In the genomic region with DNA sequence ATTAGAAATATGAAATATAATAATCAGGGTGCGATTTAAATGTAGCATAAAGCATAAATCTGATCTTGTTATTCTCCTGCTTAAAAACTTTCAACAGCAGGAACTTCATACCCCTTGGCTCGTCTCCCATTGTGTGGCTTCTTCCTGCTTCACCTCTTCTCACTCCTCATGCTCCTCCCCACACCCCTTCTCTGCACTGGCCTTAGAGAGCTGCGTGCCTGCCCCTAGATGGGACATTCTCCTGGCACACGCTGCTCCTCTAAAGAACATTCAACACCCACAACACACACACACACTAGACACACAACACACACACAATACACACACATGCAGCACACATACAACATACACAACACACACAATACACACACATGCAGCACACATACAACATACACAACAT, we compare ENCODE assay signal across 1 cellular context.
TF ChIP-seq lines count a peak whose summit lies in the region.

No MANE protein-coding gene starts in this region.

TF ChIP-seq in H1, 55 proteins besides CTCF, POLR2A, EP300 and RAD21 (continued from another document):
- TF ChIP-seq, protein P1, sequence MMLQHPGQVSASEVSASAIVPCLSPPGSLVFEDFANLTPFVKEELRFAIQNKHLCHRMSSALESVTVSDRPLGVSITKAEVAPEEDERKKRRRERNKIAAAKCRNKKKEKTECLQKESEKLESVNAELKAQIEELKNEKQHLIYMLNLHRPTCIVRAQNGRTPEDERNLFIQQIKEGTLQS (IDR thresholded peaks at IDR 0.05; ENCODE audit: insufficient read depth, low read depth, low read length) = no peak
- TF ChIP-seq SIN3A (conservative IDR thresholded peaks at IDR 0.05 in 1 of 2, IDR thresholded peaks at IDR 0.05 in 1 of 2; ENCODE audit: low read depth in 1 of 2, low read length in 2 of 2) = no peak
- no peak for TF ChIP-seq NANOG (IDR thresholded peaks at IDR 0.05; ENCODE audit: insufficient read depth, low read depth, low read length, poor library complexity, severe bottlenecking)
- TF ChIP-seq EGR1 (IDR thresholded peaks at IDR 0.05; ENCODE audit: borderline replicate concordance, low read depth, low read length) = no peak
- TF ChIP-seq RFX5 (IDR thresholded peaks at IDR 0.05; ENCODE audit: borderline replicate concordance, low read depth, low read length) = no peak
- TF ChIP-seq, protein P2, sequence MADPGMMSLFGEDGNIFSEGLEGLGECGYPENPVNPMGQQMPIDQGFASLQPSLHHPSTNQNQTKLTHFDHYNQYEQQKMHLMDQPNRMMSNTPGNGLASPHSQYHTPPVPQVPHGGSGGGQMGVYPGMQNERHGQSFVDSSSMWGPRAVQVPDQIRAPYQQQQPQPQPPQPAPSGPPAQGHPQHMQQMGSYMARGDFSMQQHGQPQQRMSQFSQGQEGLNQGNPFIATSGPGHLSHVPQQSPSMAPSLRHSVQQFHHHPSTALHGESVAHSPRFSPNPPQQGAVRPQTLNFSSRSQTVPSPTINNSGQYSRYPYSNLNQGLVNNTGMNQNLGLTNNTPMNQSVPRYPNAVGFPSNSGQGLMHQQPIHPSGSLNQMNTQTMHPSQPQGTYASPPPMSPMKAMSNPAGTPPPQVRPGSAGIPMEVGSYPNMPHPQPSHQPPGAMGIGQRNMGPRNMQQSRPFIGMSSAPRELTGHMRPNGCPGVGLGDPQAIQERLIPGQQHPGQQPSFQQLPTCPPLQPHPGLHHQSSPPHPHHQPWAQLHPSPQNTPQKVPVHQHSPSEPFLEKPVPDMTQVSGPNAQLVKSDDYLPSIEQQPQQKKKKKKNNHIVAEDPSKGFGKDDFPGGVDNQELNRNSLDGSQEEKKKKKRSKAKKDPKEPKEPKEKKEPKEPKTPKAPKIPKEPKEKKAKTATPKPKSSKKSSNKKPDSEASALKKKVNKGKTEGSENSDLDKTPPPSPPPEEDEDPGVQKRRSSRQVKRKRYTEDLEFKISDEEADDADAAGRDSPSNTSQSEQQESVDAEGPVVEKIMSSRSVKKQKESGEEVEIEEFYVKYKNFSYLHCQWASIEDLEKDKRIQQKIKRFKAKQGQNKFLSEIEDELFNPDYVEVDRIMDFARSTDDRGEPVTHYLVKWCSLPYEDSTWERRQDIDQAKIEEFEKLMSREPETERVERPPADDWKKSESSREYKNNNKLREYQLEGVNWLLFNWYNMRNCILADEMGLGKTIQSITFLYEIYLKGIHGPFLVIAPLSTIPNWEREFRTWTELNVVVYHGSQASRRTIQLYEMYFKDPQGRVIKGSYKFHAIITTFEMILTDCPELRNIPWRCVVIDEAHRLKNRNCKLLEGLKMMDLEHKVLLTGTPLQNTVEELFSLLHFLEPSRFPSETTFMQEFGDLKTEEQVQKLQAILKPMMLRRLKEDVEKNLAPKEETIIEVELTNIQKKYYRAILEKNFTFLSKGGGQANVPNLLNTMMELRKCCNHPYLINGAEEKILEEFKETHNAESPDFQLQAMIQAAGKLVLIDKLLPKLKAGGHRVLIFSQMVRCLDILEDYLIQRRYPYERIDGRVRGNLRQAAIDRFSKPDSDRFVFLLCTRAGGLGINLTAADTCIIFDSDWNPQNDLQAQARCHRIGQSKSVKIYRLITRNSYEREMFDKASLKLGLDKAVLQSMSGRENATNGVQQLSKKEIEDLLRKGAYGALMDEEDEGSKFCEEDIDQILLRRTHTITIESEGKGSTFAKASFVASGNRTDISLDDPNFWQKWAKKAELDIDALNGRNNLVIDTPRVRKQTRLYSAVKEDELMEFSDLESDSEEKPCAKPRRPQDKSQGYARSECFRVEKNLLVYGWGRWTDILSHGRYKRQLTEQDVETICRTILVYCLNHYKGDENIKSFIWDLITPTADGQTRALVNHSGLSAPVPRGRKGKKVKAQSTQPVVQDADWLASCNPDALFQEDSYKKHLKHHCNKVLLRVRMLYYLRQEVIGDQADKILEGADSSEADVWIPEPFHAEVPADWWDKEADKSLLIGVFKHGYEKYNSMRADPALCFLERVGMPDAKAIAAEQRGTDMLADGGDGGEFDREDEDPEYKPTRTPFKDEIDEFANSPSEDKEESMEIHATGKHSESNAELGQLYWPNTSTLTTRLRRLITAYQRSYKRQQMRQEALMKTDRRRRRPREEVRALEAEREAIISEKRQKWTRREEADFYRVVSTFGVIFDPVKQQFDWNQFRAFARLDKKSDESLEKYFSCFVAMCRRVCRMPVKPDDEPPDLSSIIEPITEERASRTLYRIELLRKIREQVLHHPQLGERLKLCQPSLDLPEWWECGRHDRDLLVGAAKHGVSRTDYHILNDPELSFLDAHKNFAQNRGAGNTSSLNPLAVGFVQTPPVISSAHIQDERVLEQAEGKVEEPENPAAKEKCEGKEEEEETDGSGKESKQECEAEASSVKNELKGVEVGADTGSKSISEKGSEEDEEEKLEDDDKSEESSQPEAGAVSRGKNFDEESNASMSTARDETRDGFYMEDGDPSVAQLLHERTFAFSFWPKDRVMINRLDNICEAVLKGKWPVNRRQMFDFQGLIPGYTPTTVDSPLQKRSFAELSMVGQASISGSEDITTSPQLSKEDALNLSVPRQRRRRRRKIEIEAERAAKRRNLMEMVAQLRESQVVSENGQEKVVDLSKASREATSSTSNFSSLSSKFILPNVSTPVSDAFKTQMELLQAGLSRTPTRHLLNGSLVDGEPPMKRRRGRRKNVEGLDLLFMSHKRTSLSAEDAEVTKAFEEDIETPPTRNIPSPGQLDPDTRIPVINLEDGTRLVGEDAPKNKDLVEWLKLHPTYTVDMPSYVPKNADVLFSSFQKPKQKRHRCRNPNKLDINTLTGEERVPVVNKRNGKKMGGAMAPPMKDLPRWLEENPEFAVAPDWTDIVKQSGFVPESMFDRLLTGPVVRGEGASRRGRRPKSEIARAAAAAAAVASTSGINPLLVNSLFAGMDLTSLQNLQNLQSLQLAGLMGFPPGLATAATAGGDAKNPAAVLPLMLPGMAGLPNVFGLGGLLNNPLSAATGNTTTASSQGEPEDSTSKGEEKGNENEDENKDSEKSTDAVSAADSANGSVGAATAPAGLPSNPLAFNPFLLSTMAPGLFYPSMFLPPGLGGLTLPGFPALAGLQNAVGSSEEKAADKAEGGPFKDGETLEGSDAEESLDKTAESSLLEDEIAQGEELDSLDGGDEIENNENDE (IDR thresholded peaks at IDR 0.05; ENCODE audit: insufficient replicate concordance, low read length) = no peak
- TF ChIP-seq CBX5 (IDR thresholded peaks at IDR 0.05; ENCODE audit: low read depth, low read length) = no peak
